ENCODE assay signal across 8 cellular contexts in genomic region chr1:157137773-157138219, GRCh38. TPM values are rescaled to one million over a fixed set of nuclear protein-coding genes. Genes with fewer than 3 reads are reported as not detected.
DNase-seq lines count a peak whose midpoint lies in the region; ATAC-seq, FAIRE-seq and TF ChIP-seq lines count a peak whose summit lies in the region.

No MANE protein-coding gene starts in this region.

- intact Hi-C loops in activated CD4-positive, alpha-beta memory T cell treated with anti-CD3 and anti-CD28 coated beads for 36 hours (cut with micrococcal nuclease) = loop anchor here (2.0 kb wide), 2 partner anchors 15 to 409 kb away; partner anchors contain the start of genes ISG20L2 and METTL25B
- intact Hi-C loops in right cardiac atrium (cut with DNase I) = no loop called here

- in situ Hi-C loops in HAP-1 (cut with MboI; ENCODE audit: low sequenced_read_pairs) = no loop called here

- H3K9ac ChIP-seq in BLaER1 treated with 17β-estradiol and CSF1 and Interleukin-3, amounts not matched to agents 10 nM and 100 nM = peak overlapping the region; percentile 89 to 96 (median 92)
- H3K9ac ChIP-seq in smooth muscle cell (ENCODE audit: low read depth) = peak overlapping the region; percentile 99

- no peaks in the 10 kb centered on the region for H3K27me3 Mint-ChIP-seq in activated CD4-positive, alpha-beta memory T cell treated with anti-CD3 and anti-CD28 coated beads for 36 hours

- peaks cover 78% of the 10 kb centered on the region for H3K4me1 Mint-ChIP-seq in activated CD4-positive, alpha-beta memory T cell treated with anti-CD3 and anti-CD28 coated beads for 36 hours (ENCODE audit: low read depth)

- H3K27ac ChIP-seq in BLaER1 treated with 17β-estradiol and CSF1 and Interleukin-3, amounts not matched to agents 10 nM and 100 nM = peak overlapping the region; percentile 92 to 97 (median 95)
- peak overlapping the region; percentile 95 for H3K27ac ChIP-seq in right cardiac atrium (ENCODE audit: low read length)
- H3K27ac ChIP-seq in smooth muscle cell (ENCODE audit: low read depth) = peak overlapping the region; percentile 99

- H3K9me3 ChIP-seq in BLaER1 treated with 17β-estradiol and CSF1 and Interleukin-3, amounts not matched to agents 10 nM and 100 nM (replicated peaks in 1 of 11) = no peaks in the 10 kb centered on the region
- no peaks in the 10 kb centered on the region for H3K9me3 ChIP-seq in HAP-1
- H3K9me3 ChIP-seq in right cardiac atrium (ENCODE audit: control insufficient read depth, low read length) = no peaks in the 10 kb centered on the region
- no peaks in the 10 kb centered on the region for H3K9me3 ChIP-seq in smooth muscle cell (replicated peaks; ENCODE audit: low read depth)

- WGBS in right cardiac atrium = under 1% methylated on average over 24 of the region's 24 CpGs
- under 1% methylated on average over 21 of the region's 24 CpGs for WGBS in smooth muscle cell (ENCODE audit: low lambda C conversion rate)

- peaks cover 51% of the 10 kb centered on the region for H3F3A ChIP-seq in smooth muscle cell (ENCODE audit: low read depth)

- no peak for DNase-seq in HAP-1 (ENCODE audit: low spot score in 2 of 2)
- no peak for DNase-seq in activated CD4-positive, alpha-beta memory T cell treated with anti-CD3 and anti-CD28 coated beads for 36 hours
- DNase-seq in right cardiac atrium = peak in 1 of 3 donors; percentile 50
- no peak for DNase-seq in smooth muscle cell (lab: John Stamatoyannopoulos, UW; ENCODE audit: unreplicated experiment)
- no peak for DNase-seq in GM12892 (ENCODE audit: insufficient read length)
- DNase-seq in COLO668 (lab: John Stamatoyannopoulos, UW; ENCODE audit: unreplicated experiment) = no peak
- no peak for DNase-seq in cerebellar cortex (ENCODE audit: low spot score)

- peak overlapping the region; percentile 98 for H3K4me3 Mint-ChIP-seq in activated CD4-positive, alpha-beta memory T cell treated with anti-CD3 and anti-CD28 coated beads for 36 hours

- no peaks in the 10 kb centered on the region for H3K9me3 Mint-ChIP-seq in activated CD4-positive, alpha-beta memory T cell treated with anti-CD3 and anti-CD28 coated beads for 36 hours

- peak overlapping the region; percentile 89 to 98 (median 94) for H3K4me2 ChIP-seq in BLaER1 treated with 17β-estradiol and CSF1 and Interleukin-3, amounts not matched to agents 10 nM and 100 nM
- H3K4me2 ChIP-seq in smooth muscle cell = peak overlapping the region; percentile 91

- H2AFZ ChIP-seq in smooth muscle cell (ENCODE audit: low read depth) = no peak overlapping the region

- H3K36me3 ChIP-seq in BLaER1 treated with 17β-estradiol and CSF1 and Interleukin-3, amounts not matched to agents 10 nM and 100 nM = peaks cover 33 to 37% (median 35%) of the 10 kb centered on the region in 11 experiments
- H3K36me3 ChIP-seq in HAP-1 (replicated peaks) (peaks cover 33% of the 10 kb centered on the region), smooth muscle cell (ENCODE audit: low read depth) (peaks cover 12% of the 10 kb centered on the region)

- no peak for TF ChIP-seq POLR2A in GM12892 (IDR thresholded peaks at IDR 0.05; ENCODE audit: low read depth, low read length)

- CTCF ChIA-PET in activated CD4-positive, alpha-beta memory T cell treated with anti-CD3 and anti-CD28 coated beads for 36 hours (lab: Charles Lee) = interaction anchor here (5.3 to 9.5 kb wide), 2 partner anchors 17 to 48 kb away, joined by 41 to 92 read pairs; no protein-coding TSS in a partner anchor

- H3K36me3 Mint-ChIP-seq in activated CD4-positive, alpha-beta memory T cell treated with anti-CD3 and anti-CD28 coated beads for 36 hours = peaks cover 36% of the 10 kb centered on the region

- POLR2A ChIA-PET in activated CD4-positive, alpha-beta memory T cell treated with anti-CD3 and anti-CD28 coated beads for 36 hours (lab: Charles Lee) = interaction anchor here (1.0 to 1.1 kb wide), 2 partner anchors 13 to 18 kb away, joined by 3 read pairs; no protein-coding TSS in a partner anchor

- H3K27ac Mint-ChIP-seq in activated CD4-positive, alpha-beta memory T cell treated with anti-CD3 and anti-CD28 coated beads for 36 hours = peak overlapping the region; percentile 88

- H3K79me2 ChIP-seq in smooth muscle cell (ENCODE audit: low read depth) = peaks cover 45% of the 10 kb centered on the region

- TF ChIP-seq CTCF in smooth muscle cell (IDR thresholded peaks at IDR 0.05; ENCODE audit: borderline replicate concordance, insufficient read depth, poor library complexity, severe bottlenecking) = no peak

- no peaks in the 10 kb centered on the region for H3K27me3 ChIP-seq in BLaER1 treated with 17β-estradiol and CSF1 and Interleukin-3, amounts not matched to agents 10 nM and 100 nM
- H3K27me3 ChIP-seq in HAP-1 (ENCODE audit: low read depth) (no peaks in the 10 kb centered on the region), right cardiac atrium (ENCODE audit: control insufficient read depth, insufficient read depth) (no peaks in the 10 kb centered on the region), smooth muscle cell (ENCODE audit: low read depth) (no peaks in the 10 kb centered on the region)

- peaks cover 47 to 63% (median 54%) of the 10 kb centered on the region in 10 experiments for H3K4me1 ChIP-seq in BLaER1 treated with 17β-estradiol and CSF1 and Interleukin-3, amounts not matched to agents 10 nM and 100 nM
- H3K4me1 ChIP-seq in HAP-1 (peaks cover 8% of the 10 kb centered on the region; the same call in 1 of the 2 replicates), right cardiac atrium (ENCODE audit: control insufficient read depth, insufficient read depth, low read length) (peaks cover 3% of the 10 kb centered on the region), smooth muscle cell (ENCODE audit: low read depth) (peaks cover 21% of the 10 kb centered on the region)

- H4K20me1 ChIP-seq in BLaER1 treated with 17β-estradiol and CSF1 and Interleukin-3, amounts not matched to agents 10 nM and 100 nM = peaks cover 31 to 52% (median 50%) of the 10 kb centered on the region in 11 experiments
- H4K20me1 ChIP-seq in smooth muscle cell (ENCODE audit: low read depth) = peaks cover 51% of the 10 kb centered on the region

- peak overlapping the region; percentile 80 to 98 (median 94) for H3K4me3 ChIP-seq in BLaER1 treated with 17β-estradiol and CSF1 and Interleukin-3, amounts not matched to agents 10 nM and 100 nM
- H3K4me3 ChIP-seq in HAP-1 (peak overlapping the region; percentile 88), right cardiac atrium (ENCODE audit: low read length) (peak overlapping the region; percentile 63), smooth muscle cell (peak overlapping the region; percentile 100)

- no peak for FAIRE-seq in GM12892 (lab: Jason Lieb, UNC)

- ATAC-seq in right cardiac atrium = peak in 1 of 2 donors; percentile 47

RNA-seq across cellular contexts. Expression of gene ETV3, which starts 0.4 kb away (rescaled TPM):
- 10 to 100 TPM; 30.9 to 32.4 TPM for total RNA-seq in activated CD4-positive, alpha-beta memory T cell treated with anti-CD3 and anti-CD28 coated beads for 36 hours
- total RNA-seq in right cardiac atrium (10 to 100 TPM; 18.2 to 22.9 (median 19.1) TPM), smooth muscle cell (33.2 and 46.7 TPM in 2 replicates)
- polyA plus RNA-seq in right cardiac atrium (6.5 TPM), smooth muscle cell (11.4 and 15.4 TPM in 2 replicates)
- polyA plus RNA-seq in GM12892 (2012; ENCODE audit: missing spikeins) = 6.6 TPM

RNA-seq across cellular contexts. Expression of gene ETV3L, which starts 38.2 kb away (rescaled TPM):
- total RNA-seq in activated CD4-positive, alpha-beta memory T cell treated with anti-CD3 and anti-CD28 coated beads for 36 hours = not detected
- not detected for total RNA-seq in right cardiac atrium
- polyA plus RNA-seq in right cardiac atrium = not detected
- 0.31 TPM in 1 of 2 replicates, not detected in the other for total RNA-seq in smooth muscle cell
- polyA plus RNA-seq in smooth muscle cell = 0.15 TPM in 1 of 2 replicates, not detected in the other
- polyA plus RNA-seq in GM12892 (2012; ENCODE audit: missing spikeins) = 1.5 TPM
